In genomic region chr9:77177143-77177893, GRCh38 we compare ENCODE assay signal across 8 cellular contexts. TPM values are rescaled to one million over a fixed set of nuclear protein-coding genes. Genes with fewer than 3 reads are reported as not detected.
DNase-seq lines count a peak whose midpoint lies in the region; ATAC-seq and TF ChIP-seq lines count a peak whose summit lies in the region.

TSS of gene VPS13A (plus strand) at chr9:77177534. CDS start at chr9:77177705, 171 bp downstream.

- peaks cover 29% of the 10 kb centered on the region for H3K4me1 Mint-ChIP-seq in activated naive CD8-positive, alpha-beta T cell treated with anti-CD3 and anti-CD28 coated beads for 36 hours

- peak within 1 kb of the TSS; percentile 34 for H3K4ac ChIP-seq in trophoblast cell (ENCODE audit: low read depth, low read length)

- peak within 1 kb of the TSS; percentile 85 for H3K14ac ChIP-seq in trophoblast cell (ENCODE audit: low read length)

- peak within 1 kb of the TSS; percentile 64 for H4K8ac ChIP-seq in trophoblast cell (ENCODE audit: low read depth, low read length)

- peak within 1 kb of the TSS; percentile 50 for H2BK5ac ChIP-seq in trophoblast cell (ENCODE audit: low read depth, low read length, poor library complexity)

- H3K18ac ChIP-seq in trophoblast cell (ENCODE audit: low read length), result peak within 1 kb of the TSS; percentile 77

- H4K12ac ChIP-seq in trophoblast cell (ENCODE audit: low read depth, low read length), result peak within 1 kb of the TSS; percentile 77

- peak; percentile 31 for TF ChIP-seq EP300 in transverse colon (IDR thresholded peaks at IDR 0.05; ENCODE audit: low read depth)

- H3K9me3 ChIP-seq in trophoblast cell (ENCODE audit: insufficient read depth, low read depth, low read length) (no peaks in the 10 kb centered on the region), transverse colon (no peaks in the 10 kb centered on the region)

- peak within 1 kb of the TSS; percentile 91 for H3K27ac Mint-ChIP-seq in activated naive CD8-positive, alpha-beta T cell treated with anti-CD3 and anti-CD28 coated beads for 36 hours

- peak within 1 kb of the TSS; percentile 87 for H2AFZ ChIP-seq in trophoblast cell (ENCODE audit: insufficient read depth, low read length, poor library complexity)

- peaks cover 10% of the 10 kb centered on the region for H3K79me1 ChIP-seq in trophoblast cell (ENCODE audit: low read length)

- peak within 1 kb of the TSS; percentile 61 for H3K27ac ChIP-seq in trophoblast cell (ENCODE audit: low read depth, low read length)
- H3K27ac ChIP-seq in transverse colon, result peak within 1 kb of the TSS; percentile 86 to 92 (median 90)

- H3K4me2 ChIP-seq in trophoblast cell (ENCODE audit: low read length), result peak within 1 kb of the TSS; percentile 95

- peak within 1 kb of the TSS; percentile 59 for H2AK5ac ChIP-seq in trophoblast cell (ENCODE audit: low read length)

- WGBS in trophoblast cell (ENCODE audit: extremely low coverage, insufficient coverage, insufficient read length), result no CpG with 5 or more reads among the region's 89 CpGs
- 0% methylated on average over 68 of the region's 89 CpGs; no CpG with 5 or more reads in 1 of the 2 donors for WGBS in transverse colon (ENCODE audit: low coverage in 1 of 2), 2 donors

- in situ Hi-C loops in transverse colon (cut with MboI; ENCODE audit: low pct_ligation_motif_present in 1 of 4, low pct_unique_long_range_greater_than_20kb in 1 of 4, low sequenced_read_pairs in 3 of 4), result no loop called here

- TF ChIP-seq POLR2A in transverse colon (IDR thresholded peaks at IDR 0.05), result peak; percentile 75

- H2BK120ac ChIP-seq in trophoblast cell (ENCODE audit: insufficient read depth, low read length, poor library complexity), result peak within 1 kb of the TSS; percentile 48

- H3K9ac ChIP-seq in trophoblast cell (ENCODE audit: low read length), result peak within 1 kb of the TSS; percentile 67

- H3K4me1 ChIP-seq in trophoblast cell (ENCODE audit: control insufficient read depth in 1 of 2, insufficient read depth in 2 of 2, low read length in 2 of 2) (no peaks in the 10 kb centered on the region), transverse colon (peaks cover 2 to 42% (median 16%) of the 10 kb centered on the region in 4 donors)

- no peaks in the 10 kb centered on the region for H3K36me3 ChIP-seq in trophoblast cell (ENCODE audit: control insufficient read depth in 1 of 2, insufficient read depth in 2 of 2, low read length in 2 of 2)
- no peaks in the 10 kb centered on the region for H3K36me3 ChIP-seq in transverse colon

- no peaks in the 10 kb centered on the region for H3K27me3 ChIP-seq in trophoblast cell (ENCODE audit: insufficient read depth, low read length)
- no peaks in the 10 kb centered on the region for H3K27me3 ChIP-seq in transverse colon

- peak within 1 kb of the TSS; percentile 1 for H2BK12ac ChIP-seq in trophoblast cell (ENCODE audit: low read length)

- H3K23ac ChIP-seq in trophoblast cell (ENCODE audit: low read length), result no peak within 1 kb of the TSS

- H3K27me3 Mint-ChIP-seq in activated naive CD8-positive, alpha-beta T cell treated with anti-CD3 and anti-CD28 coated beads for 36 hours, result no peaks in the 10 kb centered on the region

- ATAC-seq in HG02642 (IDR thresholded peaks at IDR 0.05; ENCODE audit: poor library complexity, unreplicated experiment) (peak; percentile 91), Right ventricle myocardium superior (ENCODE audit: poor library complexity) (peak; percentile 98)

- H4K91ac ChIP-seq in trophoblast cell (ENCODE audit: low read depth, low read length), result peak within 1 kb of the TSS; percentile 61

- intact Hi-C loops in Right ventricle myocardium superior (cut with DNase I) (no loop called here), transverse colon (cut with DNase I; ENCODE audit: low total_unique reads) (no loop called here)

- H3K36me3 Mint-ChIP-seq in activated naive CD8-positive, alpha-beta T cell treated with anti-CD3 and anti-CD28 coated beads for 36 hours, result peaks cover 6% of the 10 kb centered on the region

- TF ChIP-seq CTCF in GM12865 (IDR thresholded peaks at IDR 0.05; ENCODE audit: insufficient read depth, low read depth, low read length, missing control alignments) (peak; percentile 28), transverse colon (IDR thresholded peaks at IDR 0.05) (peak in 3 of 5 experiments; percentile 5 to 31 (median 22))

- H3K79me2 ChIP-seq in trophoblast cell (ENCODE audit: control insufficient read depth, insufficient read depth, low read length, poor library complexity), result peaks cover 11% of the 10 kb centered on the region

- H3K4me3 Mint-ChIP-seq in activated naive CD8-positive, alpha-beta T cell treated with anti-CD3 and anti-CD28 coated beads for 36 hours, result peak within 1 kb of the TSS; percentile 95

- no peaks in the 10 kb centered on the region for H3K9me3 Mint-ChIP-seq in activated naive CD8-positive, alpha-beta T cell treated with anti-CD3 and anti-CD28 coated beads for 36 hours

- DNase-seq in GM12865 (ENCODE audit: low read depth) (peak; percentile 96), NCI-H1105 (lab: John Stamatoyannopoulos, UW) (peak; percentile 95), SKM-1 treated with dmso at 0.1 percent for 144 hours (lab: John Stamatoyannopoulos, UW; ENCODE audit: unreplicated experiment) (peak; percentile 70), Right ventricle myocardium superior (peak; percentile 95), trophoblast cell (peak; percentile 93 to 95), transverse colon (peak; percentile 95)
- peak; percentile 98 for DNase-seq in activated naive CD8-positive, alpha-beta T cell treated with anti-CD3 and anti-CD28 coated beads for 36 hours

- peak within 1 kb of the TSS; percentile 74 for H3K4me3 ChIP-seq in GM12865 (ENCODE audit: low read depth, low read length)
- H3K4me3 ChIP-seq in trophoblast cell (ENCODE audit: low read depth, low read length), result peak within 1 kb of the TSS; percentile 95
- peak within 1 kb of the TSS; percentile 50 to 84 (median 70) for H3K4me3 ChIP-seq in transverse colon

RNA-seq across cellular contexts. Expression of gene VPS13A, which starts in this region (rescaled TPM):
- 10 to 100 TPM; 28.4 to 28.8 TPM for total RNA-seq in activated naive CD8-positive, alpha-beta T cell treated with anti-CD3 and anti-CD28 coated beads for 36 hours
- total RNA-seq in Right ventricle myocardium superior (35.0 TPM), transverse colon (100 to 1,000 TPM in 3 of 4 donors, 10 to 100 TPM in 1; 88.8 to 148 (median 115) TPM)
- polyA plus RNA-seq in trophoblast cell (2013), result 18.1 and 18.4 TPM in 2 replicates

Comparison
In these comparisons a context has a peak if more than half of its experiments do, and no peak if none do; other contexts are left out.
1. Peak in every context shown above with its lines: DNase-seq, ATAC-seq, H3K4me3 ChIP-seq and H3K27ac ChIP-seq.